8 cellular contexts compared by ENCODE assay signal in genomic region chr12:71440393-71441349, GRCh38. TPM values are rescaled to one million over a fixed set of nuclear protein-coding genes. Genes with fewer than 3 reads are reported as not detected.
DNase-seq lines count a peak whose midpoint lies in the region; ATAC-seq and TF ChIP-seq lines count a peak whose summit lies in the region.

No MANE protein-coding gene starts in this region.

- ATAC-seq in GM18517 (IDR thresholded peaks at IDR 0.05; ENCODE audit: unreplicated experiment), result peak; percentile 60
- ATAC-seq in Right ventricle myocardium superior (ENCODE audit: poor library complexity), result no peak

- H3K36me3 ChIP-seq in tibial artery, result no peaks in the 10 kb centered on the region

- peaks cover 10 to 24% (median 18%) of the 10 kb centered on the region in 5 experiments for H3K9me3 Mint-ChIP-seq in brain

- CTCF ChIA-PET in AG04450 (lab: Charles Lee), result interaction anchor here (0.6 to 1.5 kb wide), 2 partner anchors 10 to 210 kb away, joined by 3 to 4 read pairs; no protein-coding TSS in a partner anchor

- peaks cover 8% of the 10 kb centered on the region for H3K36me3 Mint-ChIP-seq in brain

- intact Hi-C loops in tibial artery (cut with DNase I; ENCODE audit: low total_unique reads), result no loop called here
- intact Hi-C loops in Right ventricle myocardium superior (cut with DNase I), result no loop called here

- H3K27me3 ChIP-seq in AG04450 (ENCODE audit: control insufficient read depth, insufficient read depth, low read length) (peaks cover 42% of the 10 kb centered on the region), tibial artery (peaks cover 0 to 6% of the 10 kb centered on the region in 2 donors)

- no peak for TF ChIP-seq CTCF in AG04450 (IDR thresholded peaks at IDR 0.05; ENCODE audit: low read depth, low read length)
- TF ChIP-seq CTCF in brain (conservative IDR thresholded peaks at IDR 0.05), result no peak
- no peak for TF ChIP-seq CTCF in tibial artery (IDR thresholded peaks at IDR 0.05)

- H3K27ac Mint-ChIP-seq in brain, result peak overlapping the region in 1 of 5 experiments; percentile 42

- H3K4me3 ChIP-seq in AG04450 (ENCODE audit: low read depth, low read length), result peak overlapping the region; percentile 44
- H3K4me3 ChIP-seq in tibial artery, result peak overlapping the region; percentile 56 to 72

- DNase-seq in AG04450 (ENCODE audit: low read depth, low spot score) (no peak), HuH-7 (ENCODE audit: low spot score) (peak; percentile 73), medulla oblongata (ENCODE audit: extremely low spot score) (peak; percentile 19), tibial artery (no peak), dedifferentiated amniotic fluid mesenchymal stem cell (ENCODE audit: extremely low spot score) (no peak), Right ventricle myocardium superior (no peak)

- no peak overlapping the region for H3K27ac ChIP-seq in AG04450 (ENCODE audit: low read depth, low read length)
- peak overlapping the region in 1 of 2 donors; percentile 53 for H3K27ac ChIP-seq in tibial artery

- H3K27me3 Mint-ChIP-seq in brain, result peaks cover 85% of the 10 kb centered on the region

- peaks cover 27% of the 10 kb centered on the region for H3K4me1 Mint-ChIP-seq in brain

- H3K4me1 ChIP-seq in tibial artery, result peaks cover 0 to 30% (median 20%) of the 10 kb centered on the region in 4 donors

- peak overlapping the region; percentile 87 to 95 (median 89) for H3K4me3 Mint-ChIP-seq in brain

- POLR2A ChIA-PET in AG04450 (lab: Yijun Ruan, JAX), result no interaction called here

- no peaks in the 10 kb centered on the region; the same call in 1 of the 2 replicates for H3K9me3 ChIP-seq in AG04450 (ENCODE audit: control insufficient read depth, insufficient read depth, low read length)
- H3K9me3 ChIP-seq in tibial artery, result peaks cover 0 to 11% (median 9%) of the 10 kb centered on the region in 3 donors

RNA-seq across cellular contexts. Expression of gene LGR5, which starts 1.1 kb away (rescaled TPM):
- polyA plus RNA-seq in AG04450 (2011; rRNA removed) (not detected in 2 replicates), brain (ENCODE audit: insufficient read depth, low read depth, low replicate concordance) (8.1 TPM)
- 0.09 TPM in 1 of 2 replicates, not detected in the other for polyA minus RNA-seq in AG04450 (2011; rRNA and poly(A)+ RNA removed)
- not detected for total RNA-seq in Right ventricle myocardium superior

Comparison
In these comparisons a context has a peak if more than half of its experiments do, and no peak if none do; other contexts are left out.
1. DNase-seq: peak in HuH-7 (single experiment) and medulla oblongata (single experiment); none in AG04450 (single experiment), tibial artery (0 of 2), dedifferentiated amniotic fluid mesenchymal stem cell (single experiment) and Right ventricle myocardium superior (single experiment).